ENCODE assay signal across 8 cellular contexts in the genomic region with DNA sequence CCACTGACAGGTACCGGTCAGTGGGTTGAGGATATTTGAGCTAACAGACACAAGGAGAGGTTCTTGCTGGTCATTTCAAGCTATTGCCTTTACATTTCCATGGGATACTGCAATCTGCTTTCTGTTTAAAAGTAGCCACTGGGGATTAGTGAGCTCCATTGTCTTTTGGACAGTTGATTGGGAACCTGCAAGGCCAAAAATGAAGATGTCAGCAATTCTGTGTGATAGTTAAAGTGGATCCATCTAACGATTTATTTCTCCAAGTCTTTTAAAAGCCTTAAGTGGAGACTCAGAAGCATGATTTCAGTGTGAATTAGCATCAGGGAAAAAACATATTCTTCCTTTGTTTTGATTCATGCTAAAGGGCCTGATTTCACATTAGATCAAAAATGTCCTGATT.
"Had no signal": no experiment of that assay in that cellular context is flagged by ENCODE, and none has a peak within 500 bp of the region (broad histone marks: within the 10 kb centered on the region; RNA-seq: fewer than 3 reads in every experiment).

No MANE protein-coding gene starts in this region.

- H3K9me3 Mint-ChIP-seq: H9 had no signal

- H3K4me3 ChIP-seq: GM23338 had no signal

- H3K27ac ChIP-seq: HL-60 had no signal

- H2AFZ ChIP-seq: GM23338 had no signal

- H3K4me2 ChIP-seq: GM23338 had no signal

- H3K4me3 Mint-ChIP-seq: GM23338, H9, IgD-negative memory B cell had no signal

- ATAC-seq: GM23338 had no signal

- H3K4me1 Mint-ChIP-seq: GM23338, H9, IgD-negative memory B cell had no signal

- DNase-seq: H9, HCEC 1CT, KG1 had no signal

- H3K27ac Mint-ChIP-seq: GM23338, H9, IgD-negative memory B cell had no signal

- FAIRE-seq: H1, H54 had no signal
